In genomic region chr4:139779653-139780052, GRCh38 we compare ENCODE assay signal across 28 cellular contexts.
"Had no signal": no experiment of that assay in that cellular context is flagged by ENCODE, and none has a peak within 500 bp of the region (broad histone marks: within the 10 kb centered on the region; RNA-seq: fewer than 3 reads in every experiment).

No MANE protein-coding gene starts in this region.

- H3K27ac ChIP-seq: left lung, pancreas, psoas muscle, right atrium auricular region, skin epidermis, suprapubic skin, thoracic aorta, tibial artery, upper lobe of right lung had no signal

- H3K9me3 ChIP-seq: left lung, pancreas, psoas muscle, right atrium auricular region, suprapubic skin, thoracic aorta, tibial artery, upper lobe of right lung had no signal

- H3K9me3 Mint-ChIP-seq: mesothelial cell of epicardium; naive B cell; natural killer cell; stimulated activated effector memory CD8-positive, alpha-beta T cell treated with anti-CD3 and anti-CD28 coated beads, Interleukin-12 subunit alpha, Interleukin-12 subunit beta, amount 100 ng/mL, for 72 hours; stimulated activated naive CD8-positive, alpha-beta T cell treated with anti-CD3 and anti-CD28 coated beads, Interleukin-15, Interleukin-2, amounts not matched to agents 100 ng/mL and 50 ng/mL, for 24 hours had no signal

- H3K4me1 Mint-ChIP-seq: naive B cell; natural killer cell; stimulated activated effector memory CD8-positive, alpha-beta T cell treated with anti-CD3 and anti-CD28 coated beads, Interleukin-12 subunit alpha, Interleukin-12 subunit beta, amount 100 ng/mL, for 72 hours had no signal

- H3K4me3 Mint-ChIP-seq: mesothelial cell of epicardium; naive B cell; natural killer cell; stimulated activated effector memory CD8-positive, alpha-beta T cell treated with anti-CD3 and anti-CD28 coated beads, Interleukin-12 subunit alpha, Interleukin-12 subunit beta, amount 100 ng/mL, for 72 hours; stimulated activated naive CD8-positive, alpha-beta T cell treated with anti-CD3 and anti-CD28 coated beads, Interleukin-15, Interleukin-2, amounts not matched to agents 100 ng/mL and 50 ng/mL, for 24 hours had no signal

- DNase-seq: hippocampal formation; kidney glomerular epithelial cell; left colon; left lung; mesendoderm; naive B cell; natural killer cell; nucleus accumbens; pancreas; posterior cingulate gyrus; psoas muscle; stimulated activated CD4-positive, alpha-beta T cell treated with anti-CD3 and anti-CD28 coated beads, Interleukin-12 subunit alpha, Interleukin-12 subunit beta, amount 100 ng/mL, for 4 hours; stimulated activated CD4-positive, alpha-beta T cell treated with anti-CD3 and anti-CD28 coated beads, Interleukin-15, amount 100 ng/mL, for 24 hours; stimulated activated CD4-positive, alpha-beta T cell treated with anti-CD3 and anti-CD28 coated beads, Interleukin-2, amount 100 ng/mL, for 24 hours; stimulated activated CD4-positive, alpha-beta T cell treated with anti-CD3 and anti-CD28 coated beads, Interleukin-4, amount 100 ng/mL, for 24 hours; stimulated activated naive CD4-positive, alpha-beta T cell; tibial artery; trophoblast cell; upper lobe of right lung had no signal

- H3K27ac Mint-ChIP-seq: mesothelial cell of epicardium; naive B cell; natural killer cell; stimulated activated effector memory CD8-positive, alpha-beta T cell treated with anti-CD3 and anti-CD28 coated beads, Interleukin-12 subunit alpha, Interleukin-12 subunit beta, amount 100 ng/mL, for 72 hours; stimulated activated naive CD8-positive, alpha-beta T cell treated with anti-CD3 and anti-CD28 coated beads, Interleukin-15, Interleukin-2, amounts not matched to agents 100 ng/mL and 50 ng/mL, for 24 hours had no signal

- H3K36me3 Mint-ChIP-seq: mesothelial cell of epicardium; naive B cell; natural killer cell; stimulated activated effector memory CD8-positive, alpha-beta T cell treated with anti-CD3 and anti-CD28 coated beads, Interleukin-12 subunit alpha, Interleukin-12 subunit beta, amount 100 ng/mL, for 72 hours had no signal

- H3K36me3 ChIP-seq: left lung, pancreas, right atrium auricular region, suprapubic skin, thoracic aorta, tibial artery, upper lobe of right lung had no signal

- ATAC-seq: left colon; left lung; natural killer cell; pancreas; psoas muscle; sciatic nerve; stimulated activated effector memory CD8-positive, alpha-beta T cell treated with anti-CD3 and anti-CD28 coated beads, Interleukin-12 subunit alpha, Interleukin-12 subunit beta, amount 100 ng/mL, for 72 hours; upper lobe of right lung had no signal

- H3K27me3 ChIP-seq: left lung, pancreas, right atrium auricular region, suprapubic skin, tibial artery, upper lobe of right lung had no signal

- H3K4me1 ChIP-seq: left lung, pancreas, right atrium auricular region, suprapubic skin, tibial artery, upper lobe of right lung had no signal

- H3K4me3 ChIP-seq: left lung, lung, pancreas, psoas muscle, right atrium auricular region, skin epidermis, suprapubic skin, thoracic aorta, tibial artery, upper lobe of right lung had no signal

- H3K27me3 Mint-ChIP-seq: naive B cell; stimulated activated naive CD8-positive, alpha-beta T cell treated with anti-CD3 and anti-CD28 coated beads, Interleukin-15, Interleukin-2, amounts not matched to agents 100 ng/mL and 50 ng/mL, for 24 hours had no signal
